1 cellular context compared by ENCODE assay signal in the genomic region with DNA sequence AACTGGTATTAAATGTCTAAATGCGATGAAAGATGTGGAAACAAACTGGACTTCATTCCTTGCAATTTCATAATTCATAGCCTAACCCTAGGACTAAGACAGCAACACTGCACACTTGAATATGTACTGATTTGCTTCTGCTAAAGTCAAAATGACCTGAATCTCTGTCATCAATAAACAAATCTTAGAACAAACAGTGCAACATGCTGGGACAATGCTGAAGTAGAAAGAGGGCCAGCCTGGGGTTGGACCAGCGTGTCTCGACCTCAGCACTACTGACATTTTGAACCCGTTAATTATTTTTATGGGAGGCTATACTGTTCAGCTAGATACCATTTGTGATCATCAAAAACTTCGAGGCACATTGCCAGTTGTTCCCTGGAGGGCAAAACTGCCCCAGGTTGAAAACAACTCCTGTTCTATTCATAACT.
TF ChIP-seq lines count a peak whose summit lies in the region.

No MANE protein-coding gene starts in this region.

TF ChIP-seq in H1, 55 proteins besides CTCF, POLR2A, EP300 and RAD21 (continued from another document):
- TF ChIP-seq E2F6 (IDR thresholded peaks at IDR 0.05) = no peak
- TF ChIP-seq JUND (IDR thresholded peaks at IDR 0.05; ENCODE audit: low read length) = no peak
- no peak for TF ChIP-seq CHD2 (IDR thresholded peaks at IDR 0.05; ENCODE audit: low read length)
- no peak for TF ChIP-seq TCF12 (IDR thresholded peaks at IDR 0.05; ENCODE audit: low read depth, low read length)
- no peak for TF ChIP-seq RBBP5 (IDR thresholded peaks at IDR 0.05; ENCODE audit: borderline replicate concordance, low read depth, low read length)
- no peak for TF ChIP-seq RNF2 (IDR thresholded peaks at IDR 0.05; ENCODE audit: borderline replicate concordance, low read depth, low read length, missing control alignments, poor library complexity, severe bottlenecking)
- TF ChIP-seq GABPA (IDR thresholded peaks at IDR 0.05; ENCODE audit: borderline replicate concordance, insufficient read depth, low read length) = no peak
- TF ChIP-seq POLR2AphosphoS5 (IDR thresholded peaks at IDR 0.05; ENCODE audit: low read depth, low read length) = no peak
- no peak for TF ChIP-seq SIRT6 (IDR thresholded peaks at IDR 0.05; ENCODE audit: low read length)
- no peak for TF ChIP-seq SUZ12 (IDR thresholded peaks at IDR 0.05; ENCODE audit: low read length)
- no peak for TF ChIP-seq EZH2 (IDR thresholded peaks at IDR 0.05; ENCODE audit: low read depth, low read length, severe bottlenecking)
- TF ChIP-seq TEAD4 (IDR thresholded peaks at IDR 0.05; ENCODE audit: low read depth, low read length) = no peak
